20 cellular contexts compared by ENCODE assay signal in the genomic region with DNA sequence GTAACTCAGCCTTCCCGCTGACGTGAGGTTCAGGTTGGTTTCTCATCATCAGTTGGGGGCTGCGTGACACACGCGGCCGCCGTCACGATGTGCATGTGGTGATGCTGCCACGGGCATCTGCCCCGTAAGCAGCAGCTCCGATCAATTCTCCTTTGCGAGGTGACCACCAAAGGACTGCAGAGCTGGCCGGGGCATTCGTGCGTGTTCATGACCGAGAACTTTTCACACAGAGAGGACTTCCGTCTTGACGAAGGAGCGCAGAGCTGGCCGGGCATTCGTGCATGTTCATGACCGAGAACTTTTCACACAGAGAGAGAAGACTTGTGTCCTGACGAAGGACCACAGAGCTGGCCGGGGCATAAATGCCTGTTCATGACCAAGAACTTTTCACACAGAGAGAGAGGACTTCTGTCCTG. TPM values are rescaled to one million over a fixed set of nuclear protein-coding genes. Genes with fewer than 3 reads are reported as not detected.
DNase-seq lines count a peak whose midpoint lies in the region; ATAC-seq, FAIRE-seq and TF ChIP-seq lines count a peak whose summit lies in the region.
"Had no signal": no experiment of that assay in that cellular context is flagged by ENCODE, and none has a peak within 500 bp of the region (broad histone marks: within the 10 kb centered on the region; RNA-seq: fewer than 3 reads in every experiment).

No MANE protein-coding gene starts in this region.

- H4K20me1 ChIP-seq in K562 (replicated peaks; ENCODE audit: control insufficient read depth, insufficient read depth, low read length): no peaks in the 10 kb centered on the region

- H3K27ac Mint-ChIP-seq in nephron progenitor cell: peak overlapping the region; percentile 57
- H3K27ac Mint-ChIP-seq: HFFc6 had no signal

- H3K36me3 ChIP-seq in RWPE2 (ENCODE audit: low read depth) (no peaks in the 10 kb centered on the region), K562 (ENCODE audit: control insufficient read depth, insufficient read depth, low read length) (no peaks in the 10 kb centered on the region), stomach (no peaks in the 10 kb centered on the region), trophoblast cell (ENCODE audit: control insufficient read depth in 1 of 2, insufficient read depth in 2 of 2, low read length in 2 of 2) (no peaks in the 10 kb centered on the region)

- POLR2A ChIA-PET in K562 (lab: Yijun Ruan, JAX): interaction anchor here (1.1 kb wide), 2 partner anchors 12 to 13 kb away, joined by 3 to 4 read pairs; no protein-coding TSS in a partner anchor

- no peaks in the 10 kb centered on the region for H3K9me1 ChIP-seq in K562 (ENCODE audit: control insufficient read depth, insufficient read depth, low read length)

- H2AK5ac ChIP-seq in trophoblast cell (ENCODE audit: low read length): no peak overlapping the region

- H2AFZ ChIP-seq in K562 (ENCODE audit: low read depth, low read length): peak overlapping the region; percentile 4; the same call in 1 of the 2 replicates
- H2AFZ ChIP-seq in trophoblast cell (ENCODE audit: insufficient read depth, low read length, poor library complexity): no peak overlapping the region

- H3K79me2 ChIP-seq in K562 (ENCODE audit: control insufficient read depth, insufficient read depth, low read length): no peaks in the 10 kb centered on the region
- H3K79me2 ChIP-seq in trophoblast cell (ENCODE audit: control insufficient read depth, insufficient read depth, low read length, poor library complexity): no peaks in the 10 kb centered on the region

- H3K4me1 Mint-ChIP-seq in nephron progenitor cell: peaks cover 43% of the 10 kb centered on the region

- in situ Hi-C loops in K562 (cut with MboI): no loop called here

- no peak overlapping the region for H2BK12ac ChIP-seq in trophoblast cell (ENCODE audit: low read length)

- TF ChIP-seq POLR2A in K562 (conservative IDR thresholded peaks at IDR 0.05) (no peak), stomach (IDR thresholded peaks at IDR 0.05) (no peak)

- WGBS in K562 (ENCODE audit: insufficient coverage, low coverage, missing lambda C conversion rate): 40% methylated on average over 19 of the region's 24 CpGs
- 90 to 93% (median 92%) methylated on average over 24 of the region's 24 CpGs for WGBS in stomach, 5 donors
- WGBS in trophoblast cell (ENCODE audit: extremely low coverage, insufficient coverage, insufficient read length): no CpG with 5 or more reads among the region's 24 CpGs

- H3K4me2 ChIP-seq in K562 (ENCODE audit: insufficient read depth, low read length): no peak overlapping the region
- H3K4me2 ChIP-seq in trophoblast cell (ENCODE audit: low read length): no peak overlapping the region

- H3K9me3 ChIP-seq in RWPE2 (ENCODE audit: severe bottlenecking) (no peaks in the 10 kb centered on the region), K562 (replicated peaks; ENCODE audit: control insufficient read depth, insufficient read depth, low read depth, low read length) (no peaks in the 10 kb centered on the region), stomach (no peaks in the 10 kb centered on the region), trophoblast cell (ENCODE audit: insufficient read depth, low read depth, low read length) (peaks cover 4% of the 10 kb centered on the region)

- H3K4me1 ChIP-seq in RWPE2 (ENCODE audit: insufficient read depth, poor library complexity, severe bottlenecking): no peaks in the 10 kb centered on the region
- peaks cover 5 to 22% of the 10 kb centered on the region in 2 experiments; a peak in 4 of 5 replicates for H3K4me1 ChIP-seq in K562 (replicated peaks in 1 of 2; ENCODE audit: control insufficient read depth in 2 of 2, insufficient read depth in 2 of 2, low read length in 2 of 2)
- no peaks in the 10 kb centered on the region for H3K4me1 ChIP-seq in stomach
- H3K4me1 ChIP-seq in trophoblast cell (ENCODE audit: control insufficient read depth in 1 of 2, insufficient read depth in 2 of 2, low read length in 2 of 2): no peaks in the 10 kb centered on the region

- H3K9me3 Mint-ChIP-seq in nephron progenitor cell: peaks cover 10% of the 10 kb centered on the region
- H3K9me3 Mint-ChIP-seq: HFFc6 had no signal

- H3K9ac ChIP-seq in K562 (ENCODE audit: insufficient read depth in 1 of 2, low read depth in 2 of 2, low read length in 2 of 2): no peak overlapping the region
- H3K9ac ChIP-seq in trophoblast cell (ENCODE audit: low read length): no peak overlapping the region

- no peak overlapping the region for H3K18ac ChIP-seq in trophoblast cell (ENCODE audit: low read length)

- CTCF ChIA-PET in K562 (lab: Yijun Ruan, JAX; ENCODE audit: low intra/inter-chr PET ratio): no interaction called here

- no TSS peak for BruUV-seq in K562 (replicated peaks; lab: Mats Ljungman, UMichigan)

- H2BK5ac ChIP-seq in trophoblast cell (ENCODE audit: low read depth, low read length, poor library complexity): no peak overlapping the region

- FAIRE-seq in K562 (lab: Jason Lieb, UNC): no peak

- H3K23ac ChIP-seq in trophoblast cell (ENCODE audit: low read length): no peak overlapping the region

- TF ChIP-seq RAD21 in K562 (CRISPR knock-in tag; conservative IDR thresholded peaks at IDR 0.05 in 1 of 2, IDR thresholded peaks at IDR 0.05 in 1 of 2): no peak

- peaks cover 18% of the 10 kb centered on the region for H3K27me3 Mint-ChIP-seq in nephron progenitor cell (ENCODE audit: low read depth, poor library complexity)

- intact Hi-C loops in K562 (cut with micrococcal nuclease): no loop called here
- intact Hi-C loops in stomach (cut with DNase I; ENCODE audit: low total_unique reads): no loop called here

- H4K91ac ChIP-seq in trophoblast cell (ENCODE audit: low read depth, low read length): no peak overlapping the region

- no peak overlapping the region for H3K14ac ChIP-seq in trophoblast cell (ENCODE audit: low read length)

- TF ChIP-seq CTCF in RWPE2 (IDR thresholded peaks at IDR 0.05; ENCODE audit: poor library complexity, severe bottlenecking) (no peak), K562 (IDR thresholded peaks at IDR 0.05 in 2 of 3, conservative IDR thresholded peaks at IDR 0.05 in 1 of 3; ENCODE audit: insufficient read depth in 2 of 3, low read depth in 1 of 3, low read length in 3 of 3) (no peak), nephron progenitor cell (IDR thresholded peaks at IDR 0.05) (no peak), stomach (IDR thresholded peaks at IDR 0.05) (no peak)

- no peak for ATAC-seq in RWPE2 (ENCODE audit: low read depth)
- no peak for ATAC-seq in K562
- no peak for ATAC-seq in GM18867 (IDR thresholded peaks at IDR 0.05; ENCODE audit: unreplicated experiment)
- ATAC-seq in HG03378 (IDR thresholded peaks at IDR 0.05; ENCODE audit: unreplicated experiment): no peak

- no peak overlapping the region for H4K8ac ChIP-seq in trophoblast cell (ENCODE audit: low read depth, low read length)

- no peak overlapping the region for H3K27ac ChIP-seq in RWPE2 (ENCODE audit: poor library complexity, severe bottlenecking)
- H3K27ac ChIP-seq in K562 (ENCODE audit: extremely low read depth, low read depth, low read length): no peak overlapping the region
- no peak overlapping the region for H3K27ac ChIP-seq in stomach
- H3K27ac ChIP-seq in trophoblast cell (ENCODE audit: low read depth, low read length): no peak overlapping the region
- H3K27ac ChIP-seq: C4-2B had no signal

- no peak overlapping the region for H3K4ac ChIP-seq in trophoblast cell (ENCODE audit: low read depth, low read length)

- no peak for TF ChIP-seq EP300 in K562 (IDR thresholded peaks at IDR 0.05; ENCODE audit: low read length)
- no peak for TF ChIP-seq EP300 in stomach (IDR thresholded peaks at IDR 0.05)

- no peaks in the 10 kb centered on the region for H3K36me3 Mint-ChIP-seq in nephron progenitor cell (ENCODE audit: low read depth)

- H3K4me3 Mint-ChIP-seq in nephron progenitor cell: no peak overlapping the region
- H3K4me3 Mint-ChIP-seq: HFFc6 had no signal

- no peak overlapping the region for H2BK120ac ChIP-seq in trophoblast cell (ENCODE audit: insufficient read depth, low read length, poor library complexity)

- H3K4me3 ChIP-seq in RWPE2 (ENCODE audit: severe bottlenecking): no peak overlapping the region
- no peak overlapping the region for H3K4me3 ChIP-seq in K562
- H3K4me3 ChIP-seq in stomach: no peak overlapping the region
- no peak overlapping the region for H3K4me3 ChIP-seq in trophoblast cell (ENCODE audit: low read depth, low read length)

- H3K79me1 ChIP-seq in trophoblast cell (ENCODE audit: low read length): no peaks in the 10 kb centered on the region

- no peaks in the 10 kb centered on the region for H3K27me3 ChIP-seq in RWPE2 (ENCODE audit: insufficient read depth, poor library complexity, severe bottlenecking)
- H3K27me3 ChIP-seq in K562 (ENCODE audit: control insufficient read depth in 2 of 2, insufficient read depth in 2 of 2, low read length in 2 of 2): 0 out of 5 replicates have a peak, but pooled peaks cover 0 to 2% of the 10 kb centered on the region in 2 experiments
- peaks cover 0 to 36% (median 8%) of the 10 kb centered on the region in 3 donors for H3K27me3 ChIP-seq in stomach
- no peaks in the 10 kb centered on the region for H3K27me3 ChIP-seq in trophoblast cell (ENCODE audit: insufficient read depth, low read length)

- peak; percentile 4 for DNase-seq in RWPE2 (ENCODE audit: low spot score)
- DNase-seq in K562 (ENCODE audit: extremely low read depth in 1 of 4, low spot score in 3 of 4): no peak
- DNase-seq in nephron progenitor cell: no peak
- peak; percentile 17 for DNase-seq in stomach
- DNase-seq in trophoblast cell: no peak
- no peak for DNase-seq in central memory CD4-positive, alpha-beta T cell
- DNase-seq: HFFc6, Karpas-422, MM.1S, NCI-H1105, NCI-H1694 treated with DMSO at 0.1 percent for 48 hours, NCI-H345, NCI-H526 treated with DMSO at 0.1 percent for 48 hours, SHP77 treated with DMSO at 0.1 percent for 48 hours had no signal

- no peak overlapping the region for H4K12ac ChIP-seq in trophoblast cell (ENCODE audit: low read depth, low read length)

RNA-seq across cellular contexts. Expression of a gene that starts 3.8 kb away (rescaled TPM):
- total RNA-seq in K562 (2011; cell fraction: chromatin; rRNA removed; ENCODE audit: low replicate concordance): not detected in 2 replicates
- total RNA-seq in K562 (2011; cell fraction: nucleolus; rRNA removed): not detected in 2 replicates
- total RNA-seq in K562 (2011; cell fraction: nucleoplasm; rRNA removed): not detected in 2 replicates
- total RNA-seq in K562 (2014; rRNA removed): not detected in 2 replicates
- not detected in 2 replicates for total RNA-seq in K562 (2014; rRNA removed; fragmentation: Illumina TruSeq; extraction: Trizol)
- not detected in 2 replicates for total RNA-seq in K562 (2015; rRNA removed; fragmentation: Illumina TruSeq; extraction: Trizol)
- total RNA-seq in K562 (2021): not detected in 2 replicates
- not detected in 2 replicates for polyA plus RNA-seq in K562 (2011; rRNA removed)
- not detected in 2 replicates for polyA plus RNA-seq in K562 (2011; cell fraction: cytosol; rRNA removed)
- not detected in 2 replicates for polyA plus RNA-seq in K562 (2011; cell fraction: nucleus; rRNA removed)
- polyA plus RNA-seq in K562 (2012): not detected in 2 replicates
- polyA plus RNA-seq in K562 (2014; fragmentation: Illumina TruSeq; extraction: Trizol): not detected in 2 replicates
- not detected for polyA plus RNA-seq in K562 (2014; fragmentation: Nextera tagmentation; extraction: Ambion mirVana)
- polyA plus RNA-seq in K562 (2014; rRNA removed): not detected in 2 replicates
- polyA minus RNA-seq in K562 (2011; rRNA and poly(A)+ RNA removed): not detected in 2 replicates
- polyA minus RNA-seq in K562 (2011; cell fraction: cytosol; rRNA and poly(A)+ RNA removed): not detected in 2 replicates
- not detected in 2 replicates for polyA minus RNA-seq in K562 (2011; cell fraction: nucleus; rRNA and poly(A)+ RNA removed)
- total RNA-seq in stomach: not detected
- polyA plus RNA-seq in stomach: not detected
- polyA plus RNA-seq in trophoblast cell (2013): 0.14 and 0.15 TPM in 2 replicates
- total RNA-seq: H4, HT-29, OCI-LY7 had no signal

RNA-seq across cellular contexts. Expression of a gene that starts 16.9 kb away (rescaled TPM):
- total RNA-seq in K562 (2011; cell fraction: chromatin; rRNA removed; ENCODE audit: low replicate concordance): 22.8 and 99.4 TPM in 2 replicates
- 83.4 and 87.4 TPM in 2 replicates for total RNA-seq in K562 (2011; cell fraction: nucleolus; rRNA removed)
- 44.5 and 53.2 TPM in 2 replicates for total RNA-seq in K562 (2011; cell fraction: nucleoplasm; rRNA removed)
- 120 and 168 TPM in 2 replicates for total RNA-seq in K562 (2014; rRNA removed)
- total RNA-seq in K562 (2014; rRNA removed; fragmentation: Illumina TruSeq; extraction: Trizol): 27.3 and 39.7 TPM in 2 replicates
- 73.9 and 75.9 TPM in 2 replicates for total RNA-seq in K562 (2015; rRNA removed; fragmentation: Illumina TruSeq; extraction: Trizol)
- total RNA-seq in K562 (2021): 106 and 110 TPM in 2 replicates
- polyA plus RNA-seq in K562 (2011; rRNA removed): 81.3 and 135 TPM in 2 replicates
- 412 and 778 TPM in 2 replicates for polyA plus RNA-seq in K562 (2011; cell fraction: cytosol; rRNA removed)
- 169 and 254 TPM in 2 replicates for polyA plus RNA-seq in K562 (2011; cell fraction: nucleus; rRNA removed)
- 119 and 130 TPM in 2 replicates for polyA plus RNA-seq in K562 (2012)
- 167 and 221 TPM in 2 replicates for polyA plus RNA-seq in K562 (2014; fragmentation: Illumina TruSeq; extraction: Trizol)
- polyA plus RNA-seq in K562 (2014; fragmentation: Nextera tagmentation; extraction: Ambion mirVana): 10 to 100 TPM in 1 of 2 experiments, 1 to 10 TPM in 1; 8.0 to 10.9 TPM
- 128 and 133 TPM in 2 replicates for polyA plus RNA-seq in K562 (2014; rRNA removed)
- 77.8 and 115 TPM in 2 replicates for polyA minus RNA-seq in K562 (2011; rRNA and poly(A)+ RNA removed)
- 140 and 152 TPM in 2 replicates for polyA minus RNA-seq in K562 (2011; cell fraction: cytosol; rRNA and poly(A)+ RNA removed)
- polyA minus RNA-seq in K562 (2011; cell fraction: nucleus; rRNA and poly(A)+ RNA removed): 44.6 and 49.4 TPM in 2 replicates
- 10 to 100 TPM in 3 of 5 donors, 1 to 10 TPM in 2; 1.8 to 46.3 (median 36.2) TPM for total RNA-seq in stomach
- 10 to 100 TPM; 35.7 to 54.7 (median 44.0) TPM for polyA plus RNA-seq in stomach
- 73.0 and 79.0 TPM in 2 replicates for polyA plus RNA-seq in trophoblast cell (2013)

RNA-seq across cellular contexts. Expression of a gene that starts 28.5 kb away (rescaled TPM):
- not detected in 2 replicates for total RNA-seq in K562 (2011; cell fraction: chromatin; rRNA removed; ENCODE audit: low replicate concordance)
- not detected in 2 replicates for total RNA-seq in K562 (2011; cell fraction: nucleolus; rRNA removed)
- not detected in 2 replicates for total RNA-seq in K562 (2011; cell fraction: nucleoplasm; rRNA removed)
- total RNA-seq in K562 (2014; rRNA removed) (not detected in 2 replicates), K562 (2014; rRNA removed; fragmentation: Illumina TruSeq; extraction: Trizol) (not detected in 2 replicates), K562 (2015; rRNA removed; fragmentation: Illumina TruSeq; extraction: Trizol) (not detected in 2 replicates), K562 (2021) (not detected in 2 replicates), stomach (not detected)
- polyA plus RNA-seq in K562 (2011; rRNA removed) (not detected in 2 replicates), K562 (2014; fragmentation: Illumina TruSeq; extraction: Trizol) (not detected in 2 replicates), K562 (2014; fragmentation: Nextera tagmentation; extraction: Ambion mirVana) (not detected), K562 (2014; rRNA removed) (not detected in 2 replicates), stomach (not detected)
- not detected in 2 replicates for polyA plus RNA-seq in K562 (2011; cell fraction: cytosol; rRNA removed)
- polyA plus RNA-seq in K562 (2011; cell fraction: nucleus; rRNA removed): not detected in 2 replicates
- polyA plus RNA-seq in K562 (2012): not detected in 2 replicates
- not detected in 2 replicates for polyA minus RNA-seq in K562 (2011; rRNA and poly(A)+ RNA removed)
- not detected in 2 replicates for polyA minus RNA-seq in K562 (2011; cell fraction: cytosol; rRNA and poly(A)+ RNA removed)
- polyA minus RNA-seq in K562 (2011; cell fraction: nucleus; rRNA and poly(A)+ RNA removed): not detected in 2 replicates
- polyA plus RNA-seq in trophoblast cell (2013): 0.08 TPM in 1 of 2 replicates, not detected in the other
- total RNA-seq: H4, HFFc6, HT-29, OCI-LY7 had no signal

RNA-seq across cellular contexts. Expression of a gene that starts 37.8 kb away (rescaled TPM):
- total RNA-seq in K562 (2011; cell fraction: chromatin; rRNA removed; ENCODE audit: low replicate concordance): 19.1 and 41.6 TPM in 2 replicates
- 25.8 and 36.4 TPM in 2 replicates for total RNA-seq in K562 (2011; cell fraction: nucleolus; rRNA removed)
- total RNA-seq in K562 (2011; cell fraction: nucleoplasm; rRNA removed): 20.5 and 21.5 TPM in 2 replicates
- 25.1 and 29.6 TPM in 2 replicates for total RNA-seq in K562 (2014; rRNA removed)
- total RNA-seq in K562 (2014; rRNA removed; fragmentation: Illumina TruSeq; extraction: Trizol): 8.1 and 11.3 TPM in 2 replicates
- total RNA-seq in K562 (2015; rRNA removed; fragmentation: Illumina TruSeq; extraction: Trizol): 18.2 and 19.4 TPM in 2 replicates
- 23.6 and 26.8 TPM in 2 replicates for total RNA-seq in K562 (2021)
- polyA plus RNA-seq in K562 (2011; rRNA removed): 8.6 and 9.3 TPM in 2 replicates
- polyA plus RNA-seq in K562 (2011; cell fraction: cytosol; rRNA removed): 9.9 and 15.5 TPM in 2 replicates
- 18.4 and 32.2 TPM in 2 replicates for polyA plus RNA-seq in K562 (2011; cell fraction: nucleus; rRNA removed)
- polyA plus RNA-seq in K562 (2012): 19.0 and 28.0 TPM in 2 replicates
- polyA plus RNA-seq in K562 (2014; fragmentation: Illumina TruSeq; extraction: Trizol): 8.0 and 12.4 TPM in 2 replicates
- polyA plus RNA-seq in K562 (2014; fragmentation: Nextera tagmentation; extraction: Ambion mirVana): under 1 TPM; 0.77 to 0.89 TPM
- 15.0 and 15.6 TPM in 2 replicates for polyA plus RNA-seq in K562 (2014; rRNA removed)
- polyA minus RNA-seq in K562 (2011; rRNA and poly(A)+ RNA removed): 10.1 and 23.5 TPM in 2 replicates
- 16.4 and 18.4 TPM in 2 replicates for polyA minus RNA-seq in K562 (2011; cell fraction: cytosol; rRNA and poly(A)+ RNA removed)
- polyA minus RNA-seq in K562 (2011; cell fraction: nucleus; rRNA and poly(A)+ RNA removed): 7.4 and 8.1 TPM in 2 replicates
- 10 to 100 TPM; 11.6 to 22.8 (median 15.4) TPM for total RNA-seq in stomach
- 1 to 10 TPM; 5.3 to 7.4 (median 6.8) TPM for polyA plus RNA-seq in stomach
- 6.9 and 7.6 TPM in 2 replicates for polyA plus RNA-seq in trophoblast cell (2013)

RNA-seq across cellular contexts. Expression of a gene that starts 44.1 kb away (rescaled TPM):
- total RNA-seq in K562 (2011; cell fraction: chromatin; rRNA removed; ENCODE audit: low replicate concordance): 8.0 and 29.5 TPM in 2 replicates
- 9.2 and 26.2 TPM in 2 replicates for total RNA-seq in K562 (2011; cell fraction: nucleolus; rRNA removed)
- 14.7 and 28.6 TPM in 2 replicates for total RNA-seq in K562 (2011; cell fraction: nucleoplasm; rRNA removed)
- 0.41 and 0.57 TPM in 2 replicates for total RNA-seq in K562 (2014; rRNA removed)
- total RNA-seq in K562 (2014; rRNA removed; fragmentation: Illumina TruSeq; extraction: Trizol): 0.44 TPM in 1 of 2 replicates, not detected in the other
- total RNA-seq in K562 (2015; rRNA removed; fragmentation: Illumina TruSeq; extraction: Trizol): 0.53 and 0.58 TPM in 2 replicates
- 0.51 and 0.69 TPM in 2 replicates for total RNA-seq in K562 (2021)
- polyA plus RNA-seq in K562 (2011; rRNA removed): 2.3 and 4.5 TPM in 2 replicates
- 2.4 and 9.4 TPM in 2 replicates for polyA plus RNA-seq in K562 (2011; cell fraction: cytosol; rRNA removed)
- polyA plus RNA-seq in K562 (2011; cell fraction: nucleus; rRNA removed): 8.6 and 39.7 TPM in 2 replicates
- 4.6 and 26.7 TPM in 2 replicates for polyA plus RNA-seq in K562 (2012)
- 0.78 and 1.0 TPM in 2 replicates for polyA plus RNA-seq in K562 (2014; fragmentation: Illumina TruSeq; extraction: Trizol)
- under 1 TPM; 0.22 to 0.30 TPM for polyA plus RNA-seq in K562 (2014; fragmentation: Nextera tagmentation; extraction: Ambion mirVana)
- polyA plus RNA-seq in K562 (2014; rRNA removed): 0.70 and 0.90 TPM in 2 replicates
- 0.57 and 1.9 TPM in 2 replicates for polyA minus RNA-seq in K562 (2011; rRNA and poly(A)+ RNA removed)
- 2.1 and 2.2 TPM in 2 replicates for polyA minus RNA-seq in K562 (2011; cell fraction: cytosol; rRNA and poly(A)+ RNA removed)
- 3.4 TPM in 1 of 2 replicates, not detected in the other for polyA minus RNA-seq in K562 (2011; cell fraction: nucleus; rRNA and poly(A)+ RNA removed)
- not detected for total RNA-seq in stomach
- not detected for polyA plus RNA-seq in stomach
- 4.9 and 5.6 TPM in 2 replicates for polyA plus RNA-seq in trophoblast cell (2013)
- total RNA-seq: HFFc6, HT-29, OCI-LY7 had no signal

Comparison
In these comparisons a context has a peak if more than half of its experiments do, and no peak if none do; other contexts are left out.
1. DNase-seq: peak in RWPE2 (single experiment) and stomach (single experiment); none in K562 (0 of 4), nephron progenitor cell (single experiment), trophoblast cell (0 of 2) and central memory CD4-positive, alpha-beta T cell (single experiment).